Comparison of ENCODE assay signal across 8 cellular contexts in the genomic region with DNA sequence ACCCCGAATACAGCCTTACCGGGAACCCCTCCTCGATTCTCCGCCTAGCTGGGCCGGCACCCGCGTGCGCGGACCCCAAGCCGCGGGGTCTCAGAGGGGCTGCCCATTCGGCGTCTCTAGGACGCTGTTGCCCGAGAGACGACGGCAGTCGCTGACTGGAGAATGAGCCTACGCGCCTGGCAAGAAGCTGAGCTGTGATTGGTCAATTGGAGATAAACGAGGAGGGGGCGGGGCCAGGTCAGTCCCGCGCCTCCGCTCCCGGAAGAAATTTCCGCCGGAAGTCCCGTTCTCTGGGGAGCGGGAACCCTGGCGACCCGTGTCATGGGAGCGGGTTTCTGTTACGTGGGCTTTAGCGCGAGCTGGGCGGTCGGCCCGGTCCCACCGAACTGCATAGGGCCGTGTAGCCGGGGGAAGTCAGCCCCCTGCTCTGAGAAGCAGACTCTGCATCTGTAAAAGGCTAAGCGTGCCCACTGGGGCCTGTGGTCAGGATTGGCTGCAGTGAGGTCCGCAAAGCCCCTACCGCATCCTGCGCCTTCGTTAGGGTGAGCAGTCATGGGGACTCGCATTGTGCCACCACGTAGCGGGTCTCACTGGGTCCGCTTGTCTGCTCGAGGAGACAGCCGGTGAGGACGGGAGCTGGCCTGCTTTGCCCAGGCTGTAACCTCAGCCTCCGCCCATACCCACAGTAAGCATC. TPM values are rescaled to one million over a fixed set of nuclear protein-coding genes. Genes with fewer than 3 reads are reported as not detected.
DNase-seq lines count a peak whose midpoint lies in the region; ATAC-seq and TF ChIP-seq lines count a peak whose summit lies in the region.

A gene with protein sequence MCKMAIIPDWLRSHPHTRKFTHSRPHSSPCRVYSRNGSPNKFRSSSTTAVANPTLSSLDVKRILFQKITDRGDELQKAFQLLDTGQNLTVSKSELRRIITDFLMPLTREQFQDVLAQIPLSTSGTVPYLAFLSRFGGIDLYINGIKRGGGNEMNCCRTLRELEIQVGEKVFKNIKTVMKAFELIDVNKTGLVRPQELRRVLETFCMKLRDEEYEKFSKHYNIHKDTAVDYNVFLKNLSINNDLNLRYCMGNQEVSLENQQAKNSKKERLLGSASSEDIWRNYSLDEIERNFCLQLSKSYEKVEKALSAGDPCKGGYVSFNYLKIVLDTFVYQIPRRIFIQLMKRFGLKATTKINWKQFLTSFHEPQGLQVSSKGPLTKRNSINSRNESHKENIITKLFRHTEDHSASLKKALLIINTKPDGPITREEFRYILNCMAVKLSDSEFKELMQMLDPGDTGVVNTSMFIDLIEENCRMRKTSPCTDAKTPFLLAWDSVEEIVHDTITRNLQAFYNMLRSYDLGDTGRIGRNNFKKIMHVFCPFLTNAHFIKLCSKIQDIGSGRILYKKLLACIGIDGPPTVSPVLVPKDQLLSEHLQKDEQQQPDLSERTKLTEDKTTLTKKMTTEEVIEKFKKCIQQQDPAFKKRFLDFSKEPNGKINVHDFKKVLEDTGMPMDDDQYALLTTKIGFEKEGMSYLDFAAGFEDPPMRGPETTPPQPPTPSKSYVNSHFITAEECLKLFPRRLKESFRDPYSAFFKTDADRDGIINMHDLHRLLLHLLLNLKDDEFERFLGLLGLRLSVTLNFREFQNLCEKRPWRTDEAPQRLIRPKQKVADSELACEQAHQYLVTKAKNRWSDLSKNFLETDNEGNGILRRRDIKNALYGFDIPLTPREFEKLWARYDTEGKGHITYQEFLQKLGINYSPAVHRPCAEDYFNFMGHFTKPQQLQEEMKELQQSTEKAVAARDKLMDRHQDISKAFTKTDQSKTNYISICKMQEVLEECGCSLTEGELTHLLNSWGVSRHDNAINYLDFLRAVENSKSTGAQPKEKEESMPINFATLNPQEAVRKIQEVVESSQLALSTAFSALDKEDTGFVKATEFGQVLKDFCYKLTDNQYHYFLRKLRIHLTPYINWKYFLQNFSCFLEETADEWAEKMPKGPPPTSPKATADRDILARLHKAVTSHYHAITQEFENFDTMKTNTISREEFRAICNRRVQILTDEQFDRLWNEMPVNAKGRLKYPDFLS (N-terminal part only) (minus strand): TSS at position 157 of the 694 bp plus-strand sequence. CDS start 29,987 bp downstream, outside the sequence.

- H3K4me3 Mint-ChIP-seq in neural progenitor cell: peak within 1 kb of the TSS; percentile 91

- TF ChIP-seq POLR2A in stomach (IDR thresholded peaks at IDR 0.05): no peak

- 0 to 2% (median 0%) methylated on average over 33 to 55 of the region's 55 CpGs for WGBS in stomach, 5 donors

- peak within 1 kb of the TSS; percentile 10 for H3K9ac ChIP-seq in neural progenitor cell

- H3K4me2 ChIP-seq in neural progenitor cell: peak within 1 kb of the TSS; percentile 84

- ATAC-seq in GM21786 (IDR thresholded peaks at IDR 0.05; ENCODE audit: unreplicated experiment) (peak; percentile 76), foreskin keratinocyte (peak; percentile 91)

- H3K27ac Mint-ChIP-seq in neural progenitor cell: peak within 1 kb of the TSS; percentile 90

- peak within 1 kb of the TSS; percentile 93 for H2AFZ ChIP-seq in neural progenitor cell (replicated peaks)

- H3K9me3 ChIP-seq in MG63: no peaks in the 10 kb centered on the region
- H3K9me3 ChIP-seq in neural progenitor cell (ENCODE audit: low read depth): no peaks in the 10 kb centered on the region
- no peaks in the 10 kb centered on the region for H3K9me3 ChIP-seq in stomach

- TF ChIP-seq CTCF in foreskin keratinocyte (conservative IDR thresholded peaks at IDR 0.05) (no peak), neural progenitor cell (IDR thresholded peaks at IDR 0.05) (no peak), stomach (IDR thresholded peaks at IDR 0.05) (no peak)

- H3K36me3 Mint-ChIP-seq in neural progenitor cell: peaks cover 7% of the 10 kb centered on the region

- H3K4me1 ChIP-seq in foreskin keratinocyte (no peaks in the 10 kb centered on the region), neural progenitor cell (peaks cover 9% of the 10 kb centered on the region), stomach (peaks cover 12 to 21% (median 16%) of the 10 kb centered on the region in 4 donors)

- H3K27me3 Mint-ChIP-seq in neural progenitor cell (ENCODE audit: insufficient read depth, low read depth): peaks cover 3% of the 10 kb centered on the region

- H3F3A ChIP-seq in neural progenitor cell (ENCODE audit: low read depth): peaks cover 6% of the 10 kb centered on the region

- no peaks in the 10 kb centered on the region for H4K20me1 ChIP-seq in neural progenitor cell (ENCODE audit: low read depth)

- H3K4me3 ChIP-seq in MG63 (peak within 1 kb of the TSS; percentile 83), neural progenitor cell (peak within 1 kb of the TSS; percentile 58), stomach (peak within 1 kb of the TSS; percentile 81 to 100 (median 91))

- no peaks in the 10 kb centered on the region for H3K9me3 Mint-ChIP-seq in neural progenitor cell

- H3K36me3 ChIP-seq in MG63: no peaks in the 10 kb centered on the region
- no peaks in the 10 kb centered on the region for H3K36me3 ChIP-seq in neural progenitor cell
- H3K36me3 ChIP-seq in stomach: no peaks in the 10 kb centered on the region

- peaks cover 33% of the 10 kb centered on the region for H3K4me1 Mint-ChIP-seq in neural progenitor cell

- intact Hi-C loops in stomach (cut with DNase I; ENCODE audit: low total_unique reads): no loop called here

- peak within 1 kb of the TSS; percentile 79 for H3K27ac ChIP-seq in foreskin keratinocyte
- no peak within 1 kb of the TSS for H3K27ac ChIP-seq in neural progenitor cell
- peak within 1 kb of the TSS; percentile 72 to 90 (median 79) for H3K27ac ChIP-seq in stomach

- DNase-seq in DMS53 (lab: John Stamatoyannopoulos, UW) (peak; percentile 96), MG63 (peak; percentile 91), SHP77 treated with DMSO at 0.1 percent for 48 hours (lab: John Stamatoyannopoulos, UW) (peak; percentile 83), activated gamma-delta T cell treated with Interleukin-2 at 50 U/mL for 16 hours (peak; percentile 86), foreskin keratinocyte (peak; percentile 62 to 74), neural progenitor cell (ENCODE audit: low spot score) (peak; percentile 97), stomach (peak; percentile 96)

- H3K27me3 ChIP-seq in MG63 (no peaks in the 10 kb centered on the region), foreskin keratinocyte (no peaks in the 10 kb centered on the region), neural progenitor cell (no peaks in the 10 kb centered on the region), stomach (no peaks in the 10 kb centered on the region)

- H3K79me2 ChIP-seq in neural progenitor cell (ENCODE audit: low read depth): peaks cover 12% of the 10 kb centered on the region

- no peak for TF ChIP-seq EP300 in stomach (IDR thresholded peaks at IDR 0.05)

RNA-seq across cellular contexts. Expression of the gene that starts here (rescaled TPM):
- total RNA-seq in MG63 (2014; rRNA removed; shearing (Covaris generic); ENCODE audit: low replicate concordance): 0.37 and 2.9 TPM in 2 replicates
- 0.24 and 0.35 TPM in 2 replicates for total RNA-seq in foreskin keratinocyte
- 0.09 and 0.13 TPM in 2 replicates for polyA plus RNA-seq in foreskin keratinocyte
- total RNA-seq in neural progenitor cell (ENCODE audit: low replicate concordance): 2.2 and 4.9 TPM in 2 replicates
- 10 to 100 TPM in 1 of 5 donors, 1 to 10 TPM in 3, under 1 TPM in 1; 0.29 to 10.5 (median 6.2) TPM for total RNA-seq in stomach
- polyA plus RNA-seq in stomach: 1 to 10 TPM in 2 of 3 donors, under 1 TPM in 1; 0.68 to 2.3 (median 1.7) TPM

Comparison
In these comparisons a context has a peak if more than half of its experiments do, and no peak if none do; other contexts are left out.
1. Peak in DNase-seq, ATAC-seq and H3K27ac ChIP-seq in foreskin keratinocyte; RNA of the gene not detected or under 1 TPM.